Comparison of ENCODE assay signal across 1 cellular context in genomic region chr14:64762044-64763034, GRCh38.
TF ChIP-seq lines count a peak whose summit lies in the region.

No MANE protein-coding gene starts in this region.

TF ChIP-seq in SK-N-SH, 30 proteins besides CTCF, POLR2A, EP300 and RAD21 (continued from another document):
- no peak for TF ChIP-seq TEAD4 (IDR thresholded peaks at IDR 0.05; ENCODE audit: borderline replicate concordance, insufficient read depth)
- TF ChIP-seq MXI1 (IDR thresholded peaks at IDR 0.05; ENCODE audit: low read depth, low read length), result no peak; the same call in 1 of the 2 replicates
- no peak for TF ChIP-seq FOXM1 (IDR thresholded peaks at IDR 0.05; ENCODE audit: low read depth)
- TF ChIP-seq FOSL2 (IDR thresholded peaks at IDR 0.05; ENCODE audit: borderline replicate concordance, low read depth), result no peak
- TF ChIP-seq GATA2 (CRISPR knock-in tag; IDR thresholded peaks at IDR 0.05), result peak; percentile 91
- TF ChIP-seq REST (IDR thresholded peaks at IDR 0.05; ENCODE audit: low read depth, low read length), result no peak
- peak; percentile 86 for TF ChIP-seq FOXJ3 (CRISPR knock-in tag; IDR thresholded peaks at IDR 0.05)
- no peak for TF ChIP-seq MEF2A (IDR thresholded peaks at IDR 0.05; ENCODE audit: borderline replicate concordance, low read depth)
TF ChIP-seq in SK-N-SH: peak in this region for 8.
